ENCODE assay signal across 10 cellular contexts in the genomic region with DNA sequence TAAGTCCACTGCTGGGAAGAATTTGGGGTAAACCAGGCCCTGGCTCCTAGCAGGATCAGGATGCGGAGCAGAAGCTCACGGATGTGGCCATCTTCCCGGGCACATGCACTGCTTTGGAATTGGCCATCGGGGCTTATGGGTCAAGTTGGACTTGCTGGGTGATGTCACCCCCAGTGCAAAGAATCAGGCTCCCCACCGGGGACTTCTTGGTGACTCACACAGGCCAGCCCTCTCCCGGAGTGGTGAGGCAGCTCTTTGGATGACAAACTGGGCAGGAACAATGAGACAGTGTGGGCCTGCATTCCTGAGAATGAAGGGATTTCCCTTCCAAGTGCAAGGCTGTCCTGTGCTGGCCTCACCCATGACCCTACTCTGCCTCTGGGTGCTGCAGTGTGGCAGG.
DNase-seq lines count a peak whose midpoint lies in the region; ATAC-seq, FAIRE-seq and TF ChIP-seq lines count a peak whose summit lies in the region.
"Had no signal": no experiment of that assay in that cellular context is flagged by ENCODE, and none has a peak within 500 bp of the region (broad histone marks: within the 10 kb centered on the region; RNA-seq: fewer than 3 reads in every experiment).

No MANE protein-coding gene starts in this region.

- no peak for TF ChIP-seq POLR2A in A549 (IDR thresholded peaks at IDR 0.05; ENCODE audit: low read length)

- H3K27ac ChIP-seq in A549 (peak overlapping the region; percentile 88 to 93), HUES48 (ENCODE audit: low read depth, low read length) (peak overlapping the region; percentile 91)
- H3K27ac ChIP-seq: vagina had no signal

- POLR2A ChIA-PET in A549 (lab: Yijun Ruan, JAX), result no interaction called here

- H3K4me3 ChIP-seq in A549 (no peak overlapping the region), HUES48 (ENCODE audit: low read depth, low read length) (no peak overlapping the region), cardiac fibroblast (replicated peaks in 1 of 2; ENCODE audit: low read depth in 2 of 2, low read length in 2 of 2) (no peak overlapping the region)
- H3K4me3 ChIP-seq: skin epidermis, vagina had no signal

- peak overlapping the region; percentile 69 for H3K4me2 ChIP-seq in A549

- peak; percentile 77 to 83 for ATAC-seq in A549

- CTCF ChIA-PET in A549 (lab: Yijun Ruan, JAX), result interaction anchor here (0.8 to 3.6 kb wide), 7 partner anchors 12 to 248 kb away, joined by 3 to 19 read pairs (median 5); no protein-coding TSS in a partner anchor

- H3K27me3 ChIP-seq in HUES48 (ENCODE audit: control insufficient read depth, insufficient read depth, low read length), result no peaks in the 10 kb centered on the region; the same call in 1 of the 2 replicates
- H3K27me3 ChIP-seq: vagina had no signal

- H3K9me3 ChIP-seq in A549 (peaks cover 8% of the 10 kb centered on the region), HUES48 (ENCODE audit: control insufficient read depth, insufficient read depth, low read length) (no peaks in the 10 kb centered on the region)
- H3K9me3 ChIP-seq: vagina had no signal

- TF ChIP-seq CTCF in A549 (IDR thresholded peaks at IDR 0.05), result no peak
- no peak for TF ChIP-seq CTCF in cardiac fibroblast (IDR thresholded peaks at IDR 0.05; ENCODE audit: low read depth, low read length)

- H3K9ac ChIP-seq in HUES48 (ENCODE audit: low read depth, low read length), result no peak overlapping the region

- peaks cover 29% of the 10 kb centered on the region for H3K4me1 ChIP-seq in A549
- H3K4me1 ChIP-seq in HUES48 (ENCODE audit: control insufficient read depth, insufficient read depth, low read length), result peaks cover 23% of the 10 kb centered on the region

- peak in 1 of 2 experiments; percentile 18; a peak in 1 of 5 replicates for TF ChIP-seq EP300 in A549 (IDR thresholded peaks at IDR 0.05)

- 0 out of 5 replicates have a peak, but pooled peaks of 1 of the 2 experiments have one; percentile 10 for TF ChIP-seq RAD21 in A549 (conservative IDR thresholded peaks at IDR 0.05 in 1 of 2, IDR thresholded peaks at IDR 0.05 in 1 of 2)

- FAIRE-seq in A549 (lab: Jason Lieb, UNC), result no peak

- WGBS in A549 (ENCODE audit: missing lambda C conversion rate), result 5% methylated on average over 4 of the region's 6 CpGs

- DNase-seq in A549 (ENCODE audit: low read depth in 1 of 2, low spot score in 1 of 2), result peak; percentile 90 to 97
- DNase-seq in cardiac fibroblast (ENCODE audit: low read depth in 2 of 2), result peak; percentile 57 to 93
- DNase-seq in kidney tubule cell (ENCODE audit: low spot score), result peak; percentile 98
- DNase-seq in stimulated activated CD4-positive, alpha-beta T cell treated with anti-CD3 and anti-CD28 coated beads, Interleukin-4, amount 100 ng/mL, for 24 hours, result no peak
- DNase-seq in NOMO-1 treated with dmso at 0.1 percent for 144 hours (lab: John Stamatoyannopoulos, UW; ENCODE audit: unreplicated experiment), result no peak
- DNase-seq in DMS79 (lab: John Stamatoyannopoulos, UW), result no peak
- no peak for DNase-seq in NCI-H1694 treated with DMSO at 0.1 percent for 48 hours (lab: John Stamatoyannopoulos, UW)

- no peaks in the 10 kb centered on the region for H3K36me3 ChIP-seq in HUES48 (ENCODE audit: control insufficient read depth, insufficient read depth, low read length)
- H3K36me3 ChIP-seq: vagina had no signal

TF ChIP-seq in A549, 52 proteins besides CTCF, POLR2A, EP300 and RAD21:
- TF ChIP-seq MAX (IDR thresholded peaks at IDR 0.05), result peak; percentile 70
- TF ChIP-seq GATA3 (IDR thresholded peaks at IDR 0.05; ENCODE audit: borderline replicate concordance), result peak; percentile 44; the same call in 1 of the 2 replicates
- TF ChIP-seq E2F6 (IDR thresholded peaks at IDR 0.05; ENCODE audit: borderline replicate concordance, low read depth), result peak; percentile 41; the same call in 1 of the 2 replicates
- TF ChIP-seq, protein P1, sequence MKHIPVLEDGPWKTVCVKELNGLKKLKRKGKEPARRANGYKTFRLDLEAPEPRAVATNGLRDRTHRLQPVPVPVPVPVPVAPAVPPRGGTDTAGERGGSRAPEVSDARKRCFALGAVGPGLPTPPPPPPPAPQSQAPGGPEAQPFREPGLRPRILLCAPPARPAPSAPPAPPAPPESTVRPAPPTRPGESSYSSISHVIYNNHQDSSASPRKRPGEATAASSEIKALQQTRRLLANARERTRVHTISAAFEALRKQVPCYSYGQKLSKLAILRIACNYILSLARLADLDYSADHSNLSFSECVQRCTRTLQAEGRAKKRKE (CRISPR knock-in tag; IDR thresholded peaks at IDR 0.05; ENCODE audit: low read depth), result peak; percentile 57; the same call in 1 of the 2 replicates
- TF ChIP-seq JUN (IDR thresholded peaks at IDR 0.05), result peak in 1 of 2 experiments; percentile 44; a peak in 2 of 5 replicates
- TF ChIP-seq FOSL2 (IDR thresholded peaks at IDR 0.05), result peak; percentile 60; the same call in 1 of the 2 replicates
- TF ChIP-seq FOSL2 (CRISPR knock-in tag; IDR thresholded peaks at IDR 0.05), result peak; percentile 87
- TF ChIP-seq JUNB (IDR thresholded peaks at IDR 0.05), result peak; percentile 59; the same call in 1 of the 2 replicates
- TF ChIP-seq CHD2 (IDR thresholded peaks at IDR 0.05; ENCODE audit: low read length, partially characterized antibody), result no peak
- TF ChIP-seq CEBPB (IDR thresholded peaks at IDR 0.05), result 0 out of 4 replicates have a peak, but pooled peaks of 1 of the 2 experiments have one; percentile 21
- no peak for TF ChIP-seq POLR2AphosphoS2 (conservative IDR thresholded peaks at IDR 0.05; ENCODE audit: low read length)

Comparison
In these comparisons a context has a peak if more than half of its experiments do, and no peak if none do; other contexts are left out.
1. DNase-seq: peak in A549 (2 of 2), cardiac fibroblast (2 of 2) and kidney tubule cell (single experiment); none in stimulated activated CD4-positive, alpha-beta T cell treated with anti-CD3 and anti-CD28 coated beads, Interleukin-4, amount 100 ng/mL, for 24 hours (single experiment), NOMO-1 treated with dmso at 0.1 percent for 144 hours (single experiment), DMS79 (single experiment) and NCI-H1694 treated with DMSO at 0.1 percent for 48 hours (single experiment).